8 cellular contexts compared by ENCODE assay signal in genomic region chr18:13216092-13216582, GRCh38. TPM values are rescaled to one million over a fixed set of nuclear protein-coding genes. Genes with fewer than 3 reads are reported as not detected.
DNase-seq lines count a peak whose midpoint lies in the region; ATAC-seq and TF ChIP-seq lines count a peak whose summit lies in the region.

No MANE protein-coding gene starts in this region.

- H3K36me3 ChIP-seq in Caco-2 (ENCODE audit: control insufficient read depth, insufficient read depth, low read length) (no peaks in the 10 kb centered on the region), NT2/D1 (ENCODE audit: insufficient read depth, insufficient read length, low read length) (no peaks in the 10 kb centered on the region), suprapubic skin (no peaks in the 10 kb centered on the region)

- H3K4me3 ChIP-seq in Caco-2 (ENCODE audit: low read depth, low read length) (no peak overlapping the region), HL-60 (replicated peaks; ENCODE audit: insufficient read depth, low read length) (no peak overlapping the region), NT2/D1 (ENCODE audit: insufficient read length, low read depth) (no peak overlapping the region), suprapubic skin (peak overlapping the region; percentile 86)

- H3K4me1 ChIP-seq in Caco-2 (peaks cover 12% of the 10 kb centered on the region), NT2/D1 (ENCODE audit: insufficient read depth, insufficient read length) (no peaks in the 10 kb centered on the region), suprapubic skin (peaks cover 41% of the 10 kb centered on the region)

- H3K9me3 Mint-ChIP-seq in Caco-2 (ENCODE audit: unreplicated experiment): no peaks in the 10 kb centered on the region

- CTCF ChIA-PET in Caco-2 (lab: Charles Lee): interaction anchor here (0.6 to 1.5 kb wide), 6 partner anchors 57 to 315 kb away, joined by 3 to 6 read pairs (median 3); no protein-coding TSS in a partner anchor

- H3K9me3 ChIP-seq in Caco-2 (no peaks in the 10 kb centered on the region), NT2/D1 (ENCODE audit: insufficient read depth, low read length) (no peaks in the 10 kb centered on the region), suprapubic skin (no peaks in the 10 kb centered on the region)

- H3K9ac ChIP-seq in NT2/D1 (ENCODE audit: insufficient read length, low read depth): no peak overlapping the region

- no peak overlapping the region for H3K27ac Mint-ChIP-seq in Caco-2 (ENCODE audit: unreplicated experiment)

- TF ChIP-seq POLR2A in erythroblast (IDR thresholded peaks at IDR 0.05; ENCODE audit: low read length) (no peak), suprapubic skin (IDR thresholded peaks at IDR 0.05) (no peak)

- no TSS peak for BruUV-seq in Caco-2 (replicated peaks; lab: Mats Ljungman, UMichigan)

- peak; percentile 37 to 69 for TF ChIP-seq CTCF in Caco-2 (IDR thresholded peaks at IDR 0.05; ENCODE audit: insufficient read depth in 1 of 2, low read depth in 1 of 2, low read length in 1 of 2, severe bottlenecking in 1 of 2, unreplicated experiment in 1 of 2)
- peak; percentile 73 for TF ChIP-seq CTCF in HL-60 (IDR thresholded peaks at IDR 0.05; ENCODE audit: insufficient read depth, low read length)
- peak; percentile 56 to 73 for TF ChIP-seq CTCF in suprapubic skin (IDR thresholded peaks at IDR 0.05)

- H3K4me3 Mint-ChIP-seq in Caco-2 (ENCODE audit: unreplicated experiment): peak overlapping the region; percentile 67

- 7% methylated on average over 8 of the region's 8 CpGs for WGBS in suprapubic skin

- no peak overlapping the region for H3K27ac ChIP-seq in HL-60 (replicated peaks)
- H3K27ac ChIP-seq in suprapubic skin: no peak overlapping the region

- TF ChIP-seq EP300 in suprapubic skin (IDR thresholded peaks at IDR 0.05): no peak

- no peaks in the 10 kb centered on the region for H3K36me3 Mint-ChIP-seq in Caco-2 (ENCODE audit: insufficient read depth, unreplicated experiment)

- peak in 1 of 2 experiments; percentile 54 for DNase-seq in Caco-2
- peak; percentile 81 to 91 for DNase-seq in HL-60 (ENCODE audit: low read depth in 1 of 2, low spot score in 1 of 2)
- DNase-seq in NT2/D1 (ENCODE audit: low read depth, low spot score): peak; percentile 43
- peak; percentile 62 for DNase-seq in activated T-cell treated with anti-CD3 and anti-CD28 coated beads, Interleukin-2, amount 50 U/mL, for 1 hour
- peak; percentile 42 to 43 for DNase-seq in erythroblast (lab: John Stamatoyannopoulos, UW)
- peak; percentile 27 for DNase-seq in myocyte (ENCODE audit: low read depth)
- peak in 1 of 2 donors; percentile 85 for DNase-seq in suprapubic skin (ENCODE audit: low spot score in 2 of 2)

- POLR2A ChIA-PET in Caco-2 (lab: Charles Lee): no interaction called here

- peaks cover 37% of the 10 kb centered on the region for H3K27me3 Mint-ChIP-seq in Caco-2 (ENCODE audit: insufficient read depth, unreplicated experiment)

- H3K27me3 ChIP-seq in Caco-2 (replicated peaks; ENCODE audit: control insufficient read depth, insufficient read depth, low read length) (peaks cover 9% of the 10 kb centered on the region), HL-60 (ENCODE audit: insufficient read depth, poor library complexity, severe bottlenecking) (peaks cover 34% of the 10 kb centered on the region), NT2/D1 (ENCODE audit: insufficient read depth, insufficient read length) (peaks cover 29% of the 10 kb centered on the region), suprapubic skin (peaks cover 14% of the 10 kb centered on the region)

- no peak for ATAC-seq in HG03439 (IDR thresholded peaks at IDR 0.05; ENCODE audit: unreplicated experiment)

- intact Hi-C loops in Caco-2 (cut with micrococcal nuclease; ENCODE audit: unreplicated experiment): no loop called here

- H3K4me1 Mint-ChIP-seq in Caco-2 (ENCODE audit: low read depth, unreplicated experiment): no peaks in the 10 kb centered on the region

RNA-seq across cellular contexts. Expression of gene LDLRAD4, which starts 2.4 kb away (rescaled TPM):
- total RNA-seq in Caco-2 (2022) (1.2 and 1.5 TPM in 2 replicates), myocyte (1.7 TPM in 1 of 2 replicates, not detected in the other), suprapubic skin (10 to 100 TPM; 10.1 to 31.6 (median 15.1) TPM)
- 0.42 TPM for polyA plus RNA-seq in myocyte (2012)
